ENCODE assay signal across 9 cellular contexts in the genomic region with DNA sequence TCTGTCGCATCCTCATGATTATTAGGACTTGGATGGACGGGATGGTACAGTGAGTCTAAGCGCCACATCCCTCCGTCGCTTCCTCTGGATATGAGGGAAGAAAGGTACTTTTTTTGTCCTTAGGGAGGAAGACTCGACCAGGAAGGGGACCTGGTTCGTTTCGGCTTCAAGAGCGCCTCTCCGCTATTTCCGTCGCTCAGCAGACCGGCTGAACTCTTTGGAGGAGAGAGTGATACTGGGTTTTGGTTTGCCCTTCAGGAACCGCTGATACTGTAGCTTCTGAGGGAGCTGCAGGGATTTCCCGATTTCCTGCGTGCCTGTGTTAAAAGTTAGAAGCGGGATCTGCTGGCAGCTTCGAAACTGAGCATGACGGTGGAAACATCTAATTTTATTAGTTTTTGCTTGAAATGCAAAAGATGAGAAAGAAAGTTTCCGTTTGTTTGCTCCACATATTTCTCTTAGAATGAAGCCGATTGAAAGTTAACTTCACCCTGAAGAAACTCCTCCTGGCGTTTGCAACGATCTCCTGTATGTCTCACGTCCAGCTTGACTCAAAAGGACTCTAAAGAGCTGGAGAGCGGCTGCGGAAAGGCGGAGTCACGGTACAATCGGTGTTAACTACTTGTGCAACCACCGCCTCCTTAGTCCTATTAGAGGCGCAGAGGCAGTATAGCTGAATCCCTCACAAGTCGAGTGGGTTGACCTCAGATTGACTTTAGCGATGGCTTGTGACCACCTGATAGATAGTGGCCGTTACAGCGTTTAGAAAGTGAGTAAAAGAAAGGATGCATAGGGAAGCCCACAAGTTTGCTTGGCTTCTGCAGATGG.
DNase-seq lines count a peak whose midpoint lies in the region; ATAC-seq, FAIRE-seq and TF ChIP-seq lines count a peak whose summit lies in the region.
"Had no signal": no experiment of that assay in that cellular context is flagged by ENCODE, and none has a peak within 500 bp of the region (broad histone marks: within the 10 kb centered on the region; RNA-seq: fewer than 3 reads in every experiment).

No MANE protein-coding gene starts in this region.

- 2% methylated on average over 35 of the region's 35 CpGs for WGBS in HUES64

- TF ChIP-seq CTCF in C4-2B (conservative IDR thresholded peaks at IDR 0.05) (peak; percentile 14; the same call in 1 of the 2 replicates), left lung (IDR thresholded peaks at IDR 0.05) (no peak)

- H3K27me3 ChIP-seq in HUES64 (ENCODE audit: insufficient read depth, low read length): peaks cover 60% of the 10 kb centered on the region
- peaks cover 62 to 96% of the 10 kb centered on the region in 2 donors for H3K27me3 ChIP-seq in left lung

- 0 out of 2 replicates have a peak, but pooled peaks cover 5% of the 10 kb centered on the region for H3K4me1 ChIP-seq in HUES64 (ENCODE audit: insufficient read depth, low read length)
- no peaks in the 10 kb centered on the region for H3K4me1 ChIP-seq in left lung

- H3K27ac ChIP-seq in C4-2B (no peak overlapping the region; the same call in 1 of the 2 replicates), HUES64 (ENCODE audit: low read depth, low read length) (no peak overlapping the region), left lung (no peak overlapping the region)

- intact Hi-C loops in left lung (cut with DNase I): no loop called here

- peak; percentile 13 for FAIRE-seq in TTC549 (lab: Jason Lieb, UNC)

- H3K36me3 ChIP-seq in HUES64 (ENCODE audit: insufficient read depth, low read length) (no peaks in the 10 kb centered on the region), left lung (no peaks in the 10 kb centered on the region)

- H3K4me3 ChIP-seq in HUES64 (ENCODE audit: low read length) (peak overlapping the region; percentile 66), iPS-11a (ENCODE audit: low read depth, low read length) (peak overlapping the region; percentile 28), left lung (no peak overlapping the region)

- no peak overlapping the region for H3K9ac ChIP-seq in HUES64 (ENCODE audit: low read depth, low read length)

- H3K9me3 ChIP-seq in HUES64 (ENCODE audit: insufficient read depth, low read depth, low read length) (no peaks in the 10 kb centered on the region), left lung (no peaks in the 10 kb centered on the region)

- no peak for DNase-seq in DMS153 treated with DMSO at 0.1 percent for 48 hours (lab: John Stamatoyannopoulos, UW; ENCODE audit: unreplicated experiment)
- DNase-seq in left lung: no peak
- DNase-seq in NCI-H1436 treated with DMSO at 0.1 percent for 48 hours (lab: John Stamatoyannopoulos, UW): no peak
- DNase-seq: SW 1271 had no signal

- ATAC-seq in HG03354 (IDR thresholded peaks at IDR 0.05; ENCODE audit: poor library complexity, severe bottlenecking, unreplicated experiment) (no peak), left lung (no peak)

Comparison
In these comparisons a context has a peak if more than half of its experiments do, and no peak if none do; other contexts are left out.
1. H3K4me3 ChIP-seq: peak in HUES64 (single experiment) and iPS-11a (single experiment); none in left lung (0 of 2).